ENCODE assay signal across 8 cellular contexts in the genomic region with DNA sequence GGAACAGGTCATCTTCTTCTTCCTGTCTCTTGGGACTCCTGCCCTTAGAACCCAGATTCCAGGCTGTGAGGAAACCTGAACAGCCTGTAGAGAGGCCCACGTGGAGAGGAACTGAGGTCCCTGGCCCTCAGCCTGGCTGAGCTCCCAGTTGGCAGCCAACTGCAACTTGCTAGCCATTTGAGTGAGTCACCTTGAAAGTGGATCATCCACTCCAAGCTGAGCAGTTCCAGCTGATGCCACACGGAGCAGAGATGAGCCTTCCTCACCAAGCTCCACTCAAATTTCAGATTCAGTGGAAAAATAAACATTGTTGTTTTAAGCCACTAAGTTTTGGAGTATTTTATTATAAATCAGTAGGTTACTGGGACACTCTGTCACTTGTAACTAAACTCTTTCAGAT.
DNase-seq lines count a peak whose midpoint lies in the region; ATAC-seq, FAIRE-seq and TF ChIP-seq lines count a peak whose summit lies in the region.

No MANE protein-coding gene starts in this region.

- CTCF ChIA-PET in CD8-positive, alpha-beta memory T cell (lab: Charles Lee), result no interaction called here

- no peak overlapping the region for H3K4me3 ChIP-seq in astrocyte (ENCODE audit: insufficient read depth, low read depth, low read length)
- no peak overlapping the region for H3K4me3 ChIP-seq in kidney epithelial cell (ENCODE audit: low read depth, low read length)
- no peak overlapping the region for H3K4me3 ChIP-seq in aorta (ENCODE audit: low read length in 2 of 2)
- H3K4me3 ChIP-seq in CD8-positive, alpha-beta memory T cell (ENCODE audit: low read length), result no peak overlapping the region

- FAIRE-seq in astrocyte (lab: Jason Lieb, UNC), result peak; percentile 97

- H3K36me3 ChIP-seq in astrocyte (ENCODE audit: insufficient read depth, low read length) (no peaks in the 10 kb centered on the region), kidney epithelial cell (ENCODE audit: control insufficient read depth, insufficient read depth, low read length) (no peaks in the 10 kb centered on the region), aorta (ENCODE audit: control insufficient read depth in 1 of 2, insufficient read depth in 2 of 2, low read length in 1 of 2) (no peaks in the 10 kb centered on the region)
- no peaks in the 10 kb centered on the region for H3K36me3 ChIP-seq in CD8-positive, alpha-beta memory T cell (ENCODE audit: insufficient read depth, low read length)

- H2AFZ ChIP-seq in astrocyte (ENCODE audit: low read depth, low read length), result no peak overlapping the region

- intact Hi-C loops in aorta (cut with DNase I), result no loop called here

- peaks cover 4% of the 10 kb centered on the region for H3K9me3 Mint-ChIP-seq in astrocyte (ENCODE audit: unreplicated experiment)
- peaks cover 0 to 2% (median 0%) of the 10 kb centered on the region in 5 donors for H3K9me3 Mint-ChIP-seq in CD8-positive, alpha-beta memory T cell

- POLR2A ChIA-PET in CD8-positive, alpha-beta memory T cell (lab: Charles Lee), result no interaction called here

- no peaks in the 10 kb centered on the region for H3K79me2 ChIP-seq in astrocyte (ENCODE audit: insufficient read depth, low read length)

- H3K9me3 ChIP-seq in astrocyte (ENCODE audit: insufficient read depth, low read depth, low read length) (no peaks in the 10 kb centered on the region), aorta (ENCODE audit: control insufficient read depth, low read length) (no peaks in the 10 kb centered on the region)
- H3K9me3 ChIP-seq in CD8-positive, alpha-beta memory T cell (ENCODE audit: low read length), result no peaks in the 10 kb centered on the region

- no peaks in the 10 kb centered on the region for H3K4me1 ChIP-seq in astrocyte (ENCODE audit: insufficient read depth, low read length)
- H3K4me1 ChIP-seq in aorta (ENCODE audit: control insufficient read depth in 1 of 2, insufficient read depth in 2 of 2, low read length in 2 of 2), result no peaks in the 10 kb centered on the region
- no peaks in the 10 kb centered on the region for H3K4me1 ChIP-seq in CD8-positive, alpha-beta memory T cell (ENCODE audit: insufficient read depth, low read length)

- no peak overlapping the region for H3K27ac Mint-ChIP-seq in astrocyte (ENCODE audit: unreplicated experiment)
- no peak overlapping the region for H3K27ac Mint-ChIP-seq in CD8-positive, alpha-beta memory T cell

- H3K27me3 ChIP-seq in astrocyte (ENCODE audit: insufficient read depth, low read length) (no peaks in the 10 kb centered on the region), kidney epithelial cell (ENCODE audit: control insufficient read depth, insufficient read depth, low read length) (no peaks in the 10 kb centered on the region), aorta (ENCODE audit: control insufficient read depth in 1 of 2, insufficient read depth in 2 of 2, low read length in 1 of 2) (no peaks in the 10 kb centered on the region)
- no peaks in the 10 kb centered on the region for H3K27me3 ChIP-seq in CD8-positive, alpha-beta memory T cell (ENCODE audit: insufficient read depth, low read length, poor library complexity, severe bottlenecking)

- no peaks in the 10 kb centered on the region for H3K4me1 Mint-ChIP-seq in astrocyte (ENCODE audit: low read depth, unreplicated experiment)
- no peaks in the 10 kb centered on the region for H3K4me1 Mint-ChIP-seq in CD8-positive, alpha-beta memory T cell

- H3K36me3 Mint-ChIP-seq in astrocyte (ENCODE audit: low read depth, unreplicated experiment), result no peaks in the 10 kb centered on the region
- peaks cover 0 to 1% (median 0%) of the 10 kb centered on the region in 3 donors for H3K36me3 Mint-ChIP-seq in CD8-positive, alpha-beta memory T cell

- peak; percentile 49 for TF ChIP-seq CTCF in astrocyte (IDR thresholded peaks at IDR 0.05; ENCODE audit: insufficient read depth, low read depth, low read length)
- peak; percentile 42 for TF ChIP-seq CTCF in kidney epithelial cell (IDR thresholded peaks at IDR 0.05; ENCODE audit: insufficient read depth, low read length, poor library complexity, severe bottlenecking)

- 2 to 11% methylated on average over 2 of the region's 2 CpGs for WGBS in aorta, 2 donors

- no peak overlapping the region for H3K4me2 ChIP-seq in astrocyte (ENCODE audit: low read length)

- no peak overlapping the region for H3K9ac ChIP-seq in astrocyte (ENCODE audit: low read length)

- no peak overlapping the region for H3K4me3 Mint-ChIP-seq in astrocyte (ENCODE audit: unreplicated experiment)
- H3K4me3 Mint-ChIP-seq in CD8-positive, alpha-beta memory T cell, result no peak overlapping the region

- peaks cover 4% of the 10 kb centered on the region for H3K27me3 Mint-ChIP-seq in astrocyte (ENCODE audit: low read depth, unreplicated experiment)
- H3K27me3 Mint-ChIP-seq in CD8-positive, alpha-beta memory T cell, result peaks cover 1 to 9% of the 10 kb centered on the region in 2 donors

- ATAC-seq in aorta (ENCODE audit: low FRiP score) (peak; percentile 78), HG03571 (IDR thresholded peaks at IDR 0.05; ENCODE audit: unreplicated experiment) (no peak), HG02798 (IDR thresholded peaks at IDR 0.05; ENCODE audit: poor library complexity, unreplicated experiment) (no peak)

- H3K27ac ChIP-seq in astrocyte (ENCODE audit: low read depth, low read length), result no peak overlapping the region
- no peak overlapping the region for H3K27ac ChIP-seq in aorta (ENCODE audit: low read depth in 1 of 2, low read length in 2 of 2)
- H3K27ac ChIP-seq in CD8-positive, alpha-beta memory T cell (ENCODE audit: low read depth, low read length), result no peak overlapping the region

- no peaks in the 10 kb centered on the region for H4K20me1 ChIP-seq in astrocyte (ENCODE audit: insufficient read depth, low read length)

- DNase-seq in COLO668 (lab: John Stamatoyannopoulos, UW; ENCODE audit: unreplicated experiment) (peak; percentile 33), LoVo (ENCODE audit: low spot score) (peak; percentile 52), astrocyte (ENCODE audit: low read depth) (peak; percentile 83), kidney epithelial cell (ENCODE audit: low read depth) (peak; percentile 41), aorta (peak; percentile 81 to 90)
- DNase-seq in CD8-positive, alpha-beta memory T cell, result no peak

Comparison
In these comparisons a context has a peak if more than half of its experiments do, and no peak if none do; other contexts are left out.
1. DNase-seq: peak in COLO668 (single experiment), LoVo (single experiment), astrocyte (single experiment), kidney epithelial cell (single experiment) and aorta (2 of 2); none in CD8-positive, alpha-beta memory T cell (0 of 5).